1 cellular context compared by ENCODE assay signal in genomic region chr6:157017022-157017421, GRCh38.
A peak's percentile ranks its signal among the peaks of the same experiment; 100 is the strongest.
TF ChIP-seq lines count a peak whose summit lies in the region.

No MANE protein-coding gene starts in this region.

TF ChIP-seq in liver, 16 proteins besides CTCF, POLR2A, EP300 and RAD21 (continued from another document):
- TF ChIP-seq REST (IDR thresholded peaks at IDR 0.05) (no peak), GABPA (IDR thresholded peaks at IDR 0.05 in 1 of 2, conservative IDR thresholded peaks at IDR 0.05 in 1 of 2) (no peak), TAF1 (conservative IDR thresholded peaks at IDR 0.05) (no peak), JUND (IDR thresholded peaks at IDR 0.05) (no peak), ATF3 (IDR thresholded peaks at IDR 0.05) (no peak), ZBTB33 (IDR thresholded peaks at IDR 0.05) (peak; percentile 25), HNF4G (IDR thresholded peaks at IDR 0.05) (peak; percentile 15), FOXA2 (IDR thresholded peaks at IDR 0.05) (no peak)
